Comparison of ENCODE assay signal across 28 cellular contexts in the genomic region with DNA sequence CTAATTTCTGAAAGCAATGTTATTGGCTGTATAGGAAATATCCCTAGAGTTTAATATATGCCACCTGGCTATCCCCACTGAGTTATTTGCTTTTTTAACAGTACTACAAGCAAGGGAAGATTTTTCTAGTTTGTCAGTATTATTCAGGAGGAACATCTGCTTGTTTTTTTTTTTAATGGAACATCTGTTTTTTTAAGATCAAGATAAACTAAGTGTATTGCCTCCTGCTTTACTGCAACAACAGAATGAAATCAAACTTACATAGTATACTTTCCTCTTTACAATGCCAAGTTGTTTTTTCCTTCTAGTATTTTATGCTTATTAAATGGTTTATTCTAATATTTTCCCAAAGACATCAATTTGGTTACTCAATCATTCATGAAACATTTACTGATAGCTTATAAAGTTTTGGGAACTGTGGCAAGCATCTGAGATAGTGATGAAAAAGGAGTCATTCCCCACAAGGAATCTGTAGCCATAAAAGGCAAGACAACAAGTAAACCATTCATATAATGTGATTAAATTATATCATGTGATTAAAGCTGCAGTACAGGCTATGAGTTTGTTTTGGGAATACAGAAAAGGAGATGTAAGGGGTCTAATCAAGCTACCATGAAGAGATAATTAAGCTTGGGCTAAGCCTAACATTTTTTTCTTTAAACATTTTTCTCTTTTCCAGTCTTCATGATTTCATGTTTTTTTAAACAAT. TPM values are rescaled to one million over a fixed set of nuclear protein-coding genes. Genes with fewer than 3 reads are reported as not detected.
A peak's percentile ranks its signal among the peaks of the same experiment; 100 is the strongest.
DNase-seq lines count a peak whose midpoint lies in the region; ATAC-seq and TF ChIP-seq lines count a peak whose summit lies in the region.
"Had no signal": no experiment of that assay in that cellular context is flagged by ENCODE, and none has a peak within 500 bp of the region (broad histone marks: within the 10 kb centered on the region; RNA-seq: fewer than 3 reads in every experiment).

No MANE protein-coding gene starts in this region.

- peaks cover 71% of the 10 kb centered on the region for H3K36me3 Mint-ChIP-seq in CD4-positive, alpha-beta T cell (ENCODE audit: low read depth)
- H3K36me3 Mint-ChIP-seq in central memory CD8-positive, alpha-beta T cell (ENCODE audit: insufficient read depth): peaks cover 10% of the 10 kb centered on the region
- peaks cover 17% of the 10 kb centered on the region for H3K36me3 Mint-ChIP-seq in mesothelial cell of epicardium
- peaks cover 39% of the 10 kb centered on the region for H3K36me3 Mint-ChIP-seq in activated CD8-positive, alpha-beta T cell treated with anti-CD3 and anti-CD28 coated beads, Interleukin-2, amount 10 ng/mL, durations not matched to agents 7 days and 5 days (ENCODE audit: low read depth)

- no peaks in the 10 kb centered on the region for H3K9me3 ChIP-seq in CD4-positive, alpha-beta T cell (ENCODE audit: control insufficient read depth, low read length)
- H3K9me3 ChIP-seq: HAP-1, heart left ventricle, psoas muscle, tibial artery had no signal

- no peaks in the 10 kb centered on the region for H3K9me3 Mint-ChIP-seq in CD4-positive, alpha-beta T cell
- H3K9me3 Mint-ChIP-seq in central memory CD8-positive, alpha-beta T cell: no peaks in the 10 kb centered on the region
- no peaks in the 10 kb centered on the region for H3K9me3 Mint-ChIP-seq in mesothelial cell of epicardium
- H3K9me3 Mint-ChIP-seq in activated CD8-positive, alpha-beta T cell treated with anti-CD3 and anti-CD28 coated beads, Interleukin-2, amount 10 ng/mL, durations not matched to agents 7 days and 5 days (ENCODE audit: insufficient read depth): no peaks in the 10 kb centered on the region
- H3K9me3 Mint-ChIP-seq: activated CD4-positive, alpha-beta memory T cell treated with anti-CD3 and anti-CD28 coated beads for 36 hours; activated T-helper 17 cell treated with anti-CD3 and anti-CD28 coated beads, Interleukin-2, amount 50 U/mL, for 72 hours; stimulated activated naive CD8-positive, alpha-beta T cell treated with anti-CD3 and anti-CD28 coated beads, Interleukin-15, amount 100 ng/mL, for 72 hours had no signal

- DNase-seq in CD4-positive, alpha-beta T cell: no peak
- peak; percentile 92 for DNase-seq in SK-MEL-5 (ENCODE audit: low read depth, low spot score)
- no peak for DNase-seq in central memory CD8-positive, alpha-beta T cell (ENCODE audit: low spot score in 2 of 2)
- no peak for DNase-seq in mesothelial cell of epicardium (ENCODE audit: low spot score in 2 of 2, unreplicated experiment in 2 of 2)
- DNase-seq in activated CD8-positive, alpha-beta T cell treated with anti-CD3 and anti-CD28 coated beads, Interleukin-2, amount 10 ng/mL, durations not matched to agents 7 days and 5 days: no peak
- DNase-seq in stimulated activated CD4-positive, alpha-beta T cell treated with anti-CD3 and anti-CD28 coated beads, Interleukin-4, amount 100 ng/mL, for 1 hour: no peak
- DNase-seq in GM19240 (ENCODE audit: insufficient read length, low spot score): no peak
- DNase-seq: activated CD4-positive, alpha-beta memory T cell treated with anti-CD3 and anti-CD28 coated beads for 36 hours; activated CD8-positive, alpha-beta memory T cell treated with anti-CD3 and anti-CD28 coated beads, Interleukin-2, amount 50 U/mL, for 48 hours; activated naive CD4-positive, alpha-beta T cell treated with anti-CD3 and anti-CD28 coated beads, Interleukin-2, amount 50 U/mL, for 16 hours; central memory CD4-positive, alpha-beta T cell; COR-L47; dermis blood vessel endothelial cell; DMS79 treated with DMSO at 0.1 percent for 48 hours; heart left ventricle; mammary epithelial cell; NCI-H1105; NCI-H187 treated with DMSO at 0.1 percent for 48 hours; NCI-H2227 treated with DMSO at 0.1 percent for 48 hours; NCI-H526 treated with DMSO at 0.1 percent for 48 hours; psoas muscle; stimulated activated naive CD8-positive, alpha-beta T cell treated with anti-CD3 and anti-CD28 coated beads, Interleukin-15, amount 100 ng/mL, for 72 hours; tibial artery had no signal

- no peaks in the 10 kb centered on the region for H3K27me3 Mint-ChIP-seq in CD4-positive, alpha-beta T cell
- no peaks in the 10 kb centered on the region for H3K27me3 Mint-ChIP-seq in central memory CD8-positive, alpha-beta T cell
- no peaks in the 10 kb centered on the region for H3K27me3 Mint-ChIP-seq in mesothelial cell of epicardium (ENCODE audit: low read depth)
- H3K27me3 Mint-ChIP-seq in activated CD8-positive, alpha-beta T cell treated with anti-CD3 and anti-CD28 coated beads, Interleukin-2, amount 10 ng/mL, durations not matched to agents 7 days and 5 days (ENCODE audit: low read depth): no peaks in the 10 kb centered on the region
- H3K27me3 Mint-ChIP-seq: activated CD4-positive, alpha-beta memory T cell treated with anti-CD3 and anti-CD28 coated beads for 36 hours; activated T-helper 17 cell treated with anti-CD3 and anti-CD28 coated beads, Interleukin-2, amount 50 U/mL, for 72 hours; stimulated activated naive CD8-positive, alpha-beta T cell treated with anti-CD3 and anti-CD28 coated beads, Interleukin-15, amount 100 ng/mL, for 72 hours had no signal

- intact Hi-C loops in CD4-positive, alpha-beta T cell (cut with DNase I, micrococcal nuclease): no loop called here

- POLR2A ChIA-PET in CD4-positive, alpha-beta T cell (lab: Charles Lee): no interaction called here
- POLR2A ChIA-PET in activated CD8-positive, alpha-beta T cell treated with anti-CD3 and anti-CD28 coated beads, Interleukin-2, amount 10 ng/mL, durations not matched to agents 7 days and 5 days (lab: Charles Lee): no interaction called here

- no peak for ATAC-seq in CD4-positive, alpha-beta T cell (ENCODE audit: poor library complexity)
- no peak for ATAC-seq in central memory CD8-positive, alpha-beta T cell (replicated peaks; ENCODE audit: extremely low read depth, poor library complexity, severe bottlenecking)
- no peak for ATAC-seq in activated CD8-positive, alpha-beta T cell treated with anti-CD3 and anti-CD28 coated beads, Interleukin-2, amount 10 ng/mL, durations not matched to agents 7 days and 5 days
- ATAC-seq: activated CD4-positive, CD25-positive, alpha-beta regulatory T cell treated with anti-CD3 and anti-CD28 coated beads, Interleukin-2, amount 50 U/mL, for 24 hours; activated T-helper 17 cell treated with anti-CD3 and anti-CD28 coated beads, Interleukin-2, amount 50 U/mL, for 72 hours; heart left ventricle; Panc1; psoas muscle; stimulated activated naive CD8-positive, alpha-beta T cell treated with anti-CD3 and anti-CD28 coated beads, Interleukin-15, amount 100 ng/mL, for 72 hours had no signal

- TF ChIP-seq CTCF in CD4-positive, alpha-beta T cell (IDR thresholded peaks at IDR 0.05): no peak
- no peak for TF ChIP-seq CTCF in mesothelial cell of epicardium (IDR thresholded peaks at IDR 0.05; ENCODE audit: unreplicated experiment)

- peak overlapping the region; percentile 7 for H3K4me3 Mint-ChIP-seq in CD4-positive, alpha-beta T cell
- no peak overlapping the region for H3K4me3 Mint-ChIP-seq in central memory CD8-positive, alpha-beta T cell
- H3K4me3 Mint-ChIP-seq in mesothelial cell of epicardium: no peak overlapping the region
- H3K4me3 Mint-ChIP-seq in activated CD8-positive, alpha-beta T cell treated with anti-CD3 and anti-CD28 coated beads, Interleukin-2, amount 10 ng/mL, durations not matched to agents 7 days and 5 days: no peak overlapping the region
- H3K4me3 Mint-ChIP-seq: activated CD4-positive, alpha-beta memory T cell treated with anti-CD3 and anti-CD28 coated beads for 36 hours; activated T-helper 17 cell treated with anti-CD3 and anti-CD28 coated beads, Interleukin-2, amount 50 U/mL, for 72 hours; stimulated activated naive CD8-positive, alpha-beta T cell treated with anti-CD3 and anti-CD28 coated beads, Interleukin-15, amount 100 ng/mL, for 72 hours had no signal

- CTCF ChIA-PET in CD4-positive, alpha-beta T cell (lab: Charles Lee): no interaction called here
- CTCF ChIA-PET in activated CD8-positive, alpha-beta T cell treated with anti-CD3 and anti-CD28 coated beads, Interleukin-2, amount 10 ng/mL, durations not matched to agents 7 days and 5 days (lab: Charles Lee): no interaction called here

- in situ Hi-C loops in SK-MEL-5 (cut with HindIII; ENCODE audit: low pct_unique_long_range_greater_than_20kb, low sequenced_read_pairs): no loop called here

- H3K27ac Mint-ChIP-seq in CD4-positive, alpha-beta T cell: peak overlapping the region; percentile 23
- peak overlapping the region; percentile 29 for H3K27ac Mint-ChIP-seq in central memory CD8-positive, alpha-beta T cell (ENCODE audit: low read depth)
- H3K27ac Mint-ChIP-seq in mesothelial cell of epicardium: peak overlapping the region; percentile 57
- no peak overlapping the region for H3K27ac Mint-ChIP-seq in activated CD8-positive, alpha-beta T cell treated with anti-CD3 and anti-CD28 coated beads, Interleukin-2, amount 10 ng/mL, durations not matched to agents 7 days and 5 days
- H3K27ac Mint-ChIP-seq: activated CD4-positive, alpha-beta memory T cell treated with anti-CD3 and anti-CD28 coated beads for 36 hours; activated T-helper 17 cell treated with anti-CD3 and anti-CD28 coated beads, Interleukin-2, amount 50 U/mL, for 72 hours; stimulated activated naive CD8-positive, alpha-beta T cell treated with anti-CD3 and anti-CD28 coated beads, Interleukin-15, amount 100 ng/mL, for 72 hours had no signal

- H3K27ac ChIP-seq in CD4-positive, alpha-beta T cell (ENCODE audit: low read depth, low read length): no peak overlapping the region
- H3K27ac ChIP-seq: BLaER1, heart left ventricle, psoas muscle, tibial artery had no signal

- no peaks in the 10 kb centered on the region for H3K27me3 ChIP-seq in CD4-positive, alpha-beta T cell (ENCODE audit: control insufficient read depth, insufficient read depth, low read length)
- H3K27me3 ChIP-seq: BLaER1, heart left ventricle, tibial artery had no signal

- H3K4me1 Mint-ChIP-seq in CD4-positive, alpha-beta T cell (ENCODE audit: low read depth): peaks cover 95% of the 10 kb centered on the region
- H3K4me1 Mint-ChIP-seq in central memory CD8-positive, alpha-beta T cell: peaks cover 81% of the 10 kb centered on the region
- peaks cover 19% of the 10 kb centered on the region for H3K4me1 Mint-ChIP-seq in mesothelial cell of epicardium
- peaks cover 9% of the 10 kb centered on the region for H3K4me1 Mint-ChIP-seq in activated CD8-positive, alpha-beta T cell treated with anti-CD3 and anti-CD28 coated beads, Interleukin-2, amount 10 ng/mL, durations not matched to agents 7 days and 5 days (ENCODE audit: low read depth)

RNA-seq across cellular contexts. Expression of gene MTPN, which starts 17.4 kb away (rescaled TPM):
- 10 to 100 TPM; 88.4 to 94.0 TPM for total RNA-seq in CD4-positive, alpha-beta T cell
- total RNA-seq in SK-MEL-5 (2014; rRNA removed; shearing (Covaris generic)): 159 and 168 TPM in 2 replicates
- 187 and 282 TPM in 2 replicates for polyA plus RNA-seq in SK-MEL-5 (2015; cell fraction: cytosol; rRNA removed)
- 35.9 and 47.4 TPM in 2 replicates for polyA plus RNA-seq in SK-MEL-5 (2015; cell fraction: nucleus; rRNA removed)
- 112 to 115 TPM (median 114 TPM) in 3 replicates for total RNA-seq in mesothelial cell of epicardium
- 100 to 1,000 TPM; 138 to 142 TPM for total RNA-seq in activated CD8-positive, alpha-beta T cell treated with anti-CD3 and anti-CD28 coated beads, Interleukin-2, amount 10 ng/mL, durations not matched to agents 7 days and 5 days
